7 cellular contexts compared by ENCODE assay signal in the genomic region with DNA sequence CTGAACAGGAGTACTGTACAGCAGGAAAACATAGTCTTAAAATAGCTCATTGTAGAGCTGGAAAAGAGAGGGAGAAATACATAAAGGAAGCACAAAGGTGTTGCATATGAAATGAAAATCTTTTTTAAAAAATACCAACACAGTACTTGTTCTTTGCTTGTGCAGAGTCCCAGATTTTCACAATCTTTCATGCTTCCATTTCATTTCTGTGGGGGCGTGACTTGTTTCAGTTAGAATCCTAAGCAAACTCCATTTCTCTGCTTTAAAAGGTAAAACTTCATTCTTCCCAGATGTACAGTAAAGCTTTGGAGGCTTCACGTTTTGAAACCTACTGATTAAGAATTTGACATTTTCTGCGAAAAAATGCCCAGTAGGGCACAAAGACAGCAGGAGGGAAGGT. TPM values are rescaled to one million over a fixed set of nuclear protein-coding genes. Genes with fewer than 3 reads are reported as not detected.
"Had no signal": no experiment of that assay in that cellular context is flagged by ENCODE, and none has a peak within 500 bp of the region (broad histone marks: within the 10 kb centered on the region; RNA-seq: fewer than 3 reads in every experiment).

No MANE protein-coding gene starts in this region.

- H3K4me3 ChIP-seq: K562 had no signal

- H3K27ac ChIP-seq: HL-60 had no signal

- H3K4me1 Mint-ChIP-seq: IgD-negative memory B cell had no signal

- H3K4me3 Mint-ChIP-seq: IgD-negative memory B cell had no signal

- ATAC-seq: HepG2, K562 had no signal

- H3K36me3 Mint-ChIP-seq: IgD-negative memory B cell had no signal

- H3K27ac Mint-ChIP-seq: IgD-negative memory B cell had no signal

- DNase-seq: IMR-90, KBM-7 had no signal

RNA-seq across cellular contexts. Expression of gene MARCHF10, which starts 48.5 kb away (rescaled TPM):
- total RNA-seq: HepG2, HT-29, K562 had no signal
- polyA plus RNA-seq: HepG2, K562 had no signal
